Comparison of ENCODE assay signal across 27 cellular contexts in genomic region chr13:113794764-113795173, GRCh38. TPM values are rescaled to one million over a fixed set of nuclear protein-coding genes. Genes with fewer than 3 reads are reported as not detected.
DNase-seq lines count a peak whose midpoint lies in the region; ATAC-seq, FAIRE-seq and TF ChIP-seq lines count a peak whose summit lies in the region.
"Had no signal": no experiment of that assay in that cellular context is flagged by ENCODE, and none has a peak within 500 bp of the region (broad histone marks: within the 10 kb centered on the region; RNA-seq: fewer than 3 reads in every experiment).

No MANE protein-coding gene starts in this region.

- FAIRE-seq in small intestine (lab: Jason Lieb, UNC), result no peak
- FAIRE-seq: A549, G401.6 had no signal

- intact Hi-C loops in Right ventricle myocardium inferior (cut with DNase I), result no loop called here
- intact Hi-C loops in heart right ventricle (cut with DNase I), result no loop called here

- no peak overlapping the region for H3K4me3 Mint-ChIP-seq in chondrocyte (ENCODE audit: unreplicated experiment)
- no peak overlapping the region for H3K4me3 Mint-ChIP-seq in stimulated activated effector memory CD8-positive, alpha-beta T cell treated with anti-CD3 and anti-CD28 coated beads, Interleukin-12 subunit alpha, Interleukin-12 subunit beta, amount 100 ng/mL, for 72 hours
- H3K4me3 Mint-ChIP-seq: CD4-positive, alpha-beta memory T cell had no signal

- WGBS in heart right ventricle, 2 donors, result 88 to 91% methylated on average over 24 of the region's 24 CpGs
- 82 to 86% (median 86%) methylated on average over 24 of the region's 24 CpGs for WGBS in small intestine, 3 donors
- 89% methylated on average over 24 of the region's 24 CpGs for WGBS in hepatocyte (ENCODE audit: low lambda C conversion rate, missing lambda C conversion rate)

- H3K36me3 ChIP-seq in heart right ventricle, result peaks cover 0 to 29% (median 0%) of the 10 kb centered on the region in 9 donors
- no peaks in the 10 kb centered on the region for H3K36me3 ChIP-seq in small intestine (ENCODE audit: control insufficient read depth in 2 of 2, insufficient read depth in 2 of 2, low read length in 2 of 2)
- no peaks in the 10 kb centered on the region for H3K36me3 ChIP-seq in hepatocyte (replicated peaks; ENCODE audit: insufficient read depth, low read depth)
- H3K36me3 ChIP-seq: BLaER1 treated with 17β-estradiol and CSF1 and Interleukin-3, amounts not matched to agents 10 nM and 100 nM; MG63; SJCRH30 had no signal

- no peak overlapping the region for H3K4me2 ChIP-seq in hepatocyte
- H3K4me2 ChIP-seq: A549; BLaER1 treated with 17β-estradiol and CSF1 and Interleukin-3, amounts not matched to agents 10 nM and 100 nM had no signal

- ATAC-seq in Right ventricle myocardium inferior (no peak), heart right ventricle (no peak)
- ATAC-seq in stimulated activated effector memory CD8-positive, alpha-beta T cell treated with anti-CD3 and anti-CD28 coated beads, Interleukin-12 subunit alpha, Interleukin-12 subunit beta, amount 100 ng/mL, for 72 hours, result peak; percentile 13
- ATAC-seq: PC-3 had no signal

- TF ChIP-seq CTCF in heart right ventricle (IDR thresholded peaks at IDR 0.05), result no peak
- TF ChIP-seq CTCF in chondrocyte (IDR thresholded peaks at IDR 0.05), result no peak
- TF ChIP-seq CTCF in hepatocyte (IDR thresholded peaks at IDR 0.05; ENCODE audit: poor library complexity), result no peak

- no peaks in the 10 kb centered on the region for H3K27me3 ChIP-seq in heart right ventricle
- no peaks in the 10 kb centered on the region for H3K27me3 ChIP-seq in small intestine (ENCODE audit: control insufficient read depth in 2 of 2, insufficient read depth in 2 of 2, low read length in 2 of 2)
- H3K27me3 ChIP-seq in hepatocyte, result no peaks in the 10 kb centered on the region
- H3K27me3 ChIP-seq: BLaER1 treated with 17β-estradiol and CSF1 and Interleukin-3, amounts not matched to agents 10 nM and 100 nM; MG63; SJCRH30 had no signal

- no peak overlapping the region for H3K27ac Mint-ChIP-seq in chondrocyte (ENCODE audit: unreplicated experiment)
- no peak overlapping the region for H3K27ac Mint-ChIP-seq in stimulated activated effector memory CD8-positive, alpha-beta T cell treated with anti-CD3 and anti-CD28 coated beads, Interleukin-12 subunit alpha, Interleukin-12 subunit beta, amount 100 ng/mL, for 72 hours
- H3K27ac Mint-ChIP-seq: CD4-positive, alpha-beta memory T cell had no signal

- H3K27me3 Mint-ChIP-seq in chondrocyte (ENCODE audit: low read depth), result peaks cover 19% of the 10 kb centered on the region

- DNase-seq in Right ventricle myocardium inferior (ENCODE audit: missing footprints) (peak; percentile 28), heart right ventricle (no peak), chondrocyte (ENCODE audit: low spot score) (peak; percentile 93), mesenteric fat pad (ENCODE audit: low spot score) (peak; percentile 82), small intestine (no peak), hepatocyte (ENCODE audit: low spot score) (no peak), NCI-H1436 (lab: John Stamatoyannopoulos, UW) (no peak)
- DNase-seq in stimulated activated effector memory CD8-positive, alpha-beta T cell treated with anti-CD3 and anti-CD28 coated beads, Interleukin-12 subunit alpha, Interleukin-12 subunit beta, amount 100 ng/mL, for 72 hours (ENCODE audit: low spot score in 2 of 2), result no peak
- DNase-seq: AML-193; CD4-positive, alpha-beta memory T cell; COR-L47; GOT3; HCEC 1CT; IMR-90; KG1; MG63; NCI-H1105 treated with DMSO at 0.1 percent for 48 hours; NCI-H2029 treated with DMSO at 0.1 percent for 48 hours; NCI-H446 treated with DMSO at 0.1 percent for 48 hours; NCI-H526; NCI-H82; NK-92 treated with Interleukin-12 subunit alpha and Interleukin-12 subunit beta, amount 100 ng/mL, for 24 hours; PC-3; SJCRH30 had no signal

- H3K9me3 Mint-ChIP-seq in chondrocyte (ENCODE audit: low read depth), result no peaks in the 10 kb centered on the region
- no peaks in the 10 kb centered on the region for H3K9me3 Mint-ChIP-seq in stimulated activated effector memory CD8-positive, alpha-beta T cell treated with anti-CD3 and anti-CD28 coated beads, Interleukin-12 subunit alpha, Interleukin-12 subunit beta, amount 100 ng/mL, for 72 hours
- H3K9me3 Mint-ChIP-seq: CD4-positive, alpha-beta memory T cell had no signal

- no peaks in the 10 kb centered on the region for H3K79me2 ChIP-seq in hepatocyte

- no peaks in the 10 kb centered on the region for H4K20me1 ChIP-seq in hepatocyte (ENCODE audit: insufficient read depth, poor library complexity, severe bottlenecking)

- H3K27ac ChIP-seq in heart right ventricle, result no peak overlapping the region
- no peak overlapping the region for H3K27ac ChIP-seq in small intestine (ENCODE audit: low read depth in 1 of 2, low read length in 1 of 2)
- H3K27ac ChIP-seq in hepatocyte, result no peak overlapping the region
- H3K27ac ChIP-seq: A549; BLaER1 treated with 17β-estradiol and CSF1 and Interleukin-3, amounts not matched to agents 10 nM and 100 nM; SJCRH30 had no signal

- no peaks in the 10 kb centered on the region for H3K4me1 ChIP-seq in heart right ventricle
- H3K4me1 ChIP-seq in small intestine (ENCODE audit: control insufficient read depth in 2 of 2, insufficient read depth in 1 of 2, low read depth in 1 of 2, low read length in 1 of 2), result no peaks in the 10 kb centered on the region
- no peaks in the 10 kb centered on the region for H3K4me1 ChIP-seq in hepatocyte (ENCODE audit: insufficient read depth)
- H3K4me1 ChIP-seq: A549; BLaER1 treated with 17β-estradiol and CSF1 and Interleukin-3, amounts not matched to agents 10 nM and 100 nM; SJCRH30 had no signal

- H3K4me3 ChIP-seq in heart right ventricle (no peak overlapping the region), small intestine (ENCODE audit: low read depth in 1 of 2, low read length in 2 of 2) (no peak overlapping the region), hepatocyte (no peak overlapping the region)
- H3K4me3 ChIP-seq: A549; BLaER1 treated with 17β-estradiol and CSF1 and Interleukin-3, amounts not matched to agents 10 nM and 100 nM; MG63; SJCRH30 had no signal

- no peaks in the 10 kb centered on the region for H3K36me3 Mint-ChIP-seq in chondrocyte (ENCODE audit: low read depth)
- no peaks in the 10 kb centered on the region for H3K36me3 Mint-ChIP-seq in stimulated activated effector memory CD8-positive, alpha-beta T cell treated with anti-CD3 and anti-CD28 coated beads, Interleukin-12 subunit alpha, Interleukin-12 subunit beta, amount 100 ng/mL, for 72 hours
- H3K36me3 Mint-ChIP-seq: CD4-positive, alpha-beta memory T cell had no signal

- H3K9me2 ChIP-seq in hepatocyte (replicated peaks; ENCODE audit: insufficient read depth), result no peaks in the 10 kb centered on the region

- H3K9me3 ChIP-seq in heart right ventricle, result no peaks in the 10 kb centered on the region
- H3K9me3 ChIP-seq in small intestine (ENCODE audit: control insufficient read depth, low read depth), result no peaks in the 10 kb centered on the region
- no peaks in the 10 kb centered on the region for H3K9me3 ChIP-seq in hepatocyte (ENCODE audit: low read depth)
- H3K9me3 ChIP-seq: A549; BLaER1 treated with 17β-estradiol and CSF1 and Interleukin-3, amounts not matched to agents 10 nM and 100 nM; MG63; SJCRH30 had no signal

- H2AFZ ChIP-seq in hepatocyte, result no peak overlapping the region

- H3K4me1 Mint-ChIP-seq in chondrocyte (ENCODE audit: low read depth), result no peaks in the 10 kb centered on the region
- no peaks in the 10 kb centered on the region for H3K4me1 Mint-ChIP-seq in stimulated activated effector memory CD8-positive, alpha-beta T cell treated with anti-CD3 and anti-CD28 coated beads, Interleukin-12 subunit alpha, Interleukin-12 subunit beta, amount 100 ng/mL, for 72 hours
- H3K4me1 Mint-ChIP-seq: CD4-positive, alpha-beta memory T cell had no signal

RNA-seq across cellular contexts. Expression of gene TMEM255B, which starts 35.7 kb away (rescaled TPM):
- total RNA-seq in Right ventricle myocardium inferior, result 9.8 TPM
- total RNA-seq in heart right ventricle, result 10 to 100 TPM in 2 of 10 donors, 1 to 10 TPM in 8; 2.4 to 11.1 (median 5.5) TPM
- polyA plus RNA-seq in heart right ventricle, result 10 to 100 TPM in 1 of 2 donors, 1 to 10 TPM in 1; 8.6 to 12.9 TPM
- 2.6 to 7.1 TPM (median 5.2 TPM) in 3 replicates for total RNA-seq in chondrocyte
- total RNA-seq in mesenteric fat pad, result 22.7 TPM
- 1 to 10 TPM in 2 of 3 donors, not detected in 1; 1.4 to 9.3 TPM for polyA plus RNA-seq in small intestine
- total RNA-seq in hepatocyte, result 0.10 and 1.5 TPM in 2 replicates
- polyA plus RNA-seq in hepatocyte, result 4.0 and 6.3 TPM in 2 replicates
- total RNA-seq: SJCRH30 had no signal

Comparison
In these comparisons a context has a peak if more than half of its experiments do, and no peak if none do; other contexts are left out.
1. DNase-seq: peak in Right ventricle myocardium inferior (single experiment), chondrocyte (single experiment) and mesenteric fat pad (single experiment); none in heart right ventricle (0 of 2), stimulated activated effector memory CD8-positive, alpha-beta T cell treated with anti-CD3 and anti-CD28 coated beads, Interleukin-12 subunit alpha, Interleukin-12 subunit beta, amount 100 ng/mL, for 72 hours (0 of 2), small intestine (single experiment), hepatocyte (single experiment) and NCI-H1436 (single experiment).